Comparison of ENCODE assay signal across 25 cellular contexts in the genomic region with DNA sequence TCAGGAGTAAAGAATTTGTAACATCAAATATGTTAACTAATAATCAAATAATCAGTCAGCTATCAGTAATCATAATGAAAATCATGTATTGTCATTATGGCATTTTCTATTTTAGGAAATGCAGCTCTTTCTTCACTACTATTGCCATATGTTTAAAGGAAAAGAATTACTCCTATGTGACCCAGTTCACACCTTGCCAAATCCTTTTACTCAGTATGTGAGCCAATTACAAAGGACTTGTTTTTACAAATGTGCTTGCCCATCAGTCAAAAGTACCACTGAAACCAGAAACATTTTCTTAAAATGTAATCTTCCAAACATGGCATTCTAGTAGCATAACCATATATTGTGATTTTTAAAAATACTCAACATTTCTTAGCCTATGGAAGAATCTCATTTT.
"Had no signal": no experiment of that assay in that cellular context is flagged by ENCODE, and none has a peak within 500 bp of the region (broad histone marks: within the 10 kb centered on the region; RNA-seq: fewer than 3 reads in every experiment).

No MANE protein-coding gene starts in this region.

- H3K27ac Mint-ChIP-seq: activated CD8-positive, alpha-beta T cell treated with anti-CD3 and anti-CD28 coated beads, Interleukin-2, amount 10 ng/mL, durations not matched to agents 7 days and 5 days; activated naive CD4-positive, alpha-beta T cell treated with anti-CD3 and anti-CD28 coated beads, Interleukin-2, amount 10 ng/mL, durations not matched to agents 7 days and 5 days; activated naive CD8-positive, alpha-beta T cell treated with anti-CD3 and anti-CD28 coated beads for 36 hours; activated T-cell treated with anti-CD3 and anti-CD28 coated beads, Interleukin-2, amount 50 U/mL, for 24 hours; T-helper 1 cell treated with Interleukin-12 subunit alpha and Interleukin-12 subunit beta and Interleukin-4 antibody, amounts not matched to agents 30 μg/mL and 1 μg/mL, for 36 hours; WTC11 had no signal

- H3K36me3 ChIP-seq: breast epithelium had no signal

- H2AFZ ChIP-seq: PC-9 had no signal

- ATAC-seq: activated CD8-positive, alpha-beta T cell treated with anti-CD3 and anti-CD28 coated beads, Interleukin-2, amount 10 ng/mL, durations not matched to agents 7 days and 5 days; WTC11 had no signal

- H3K9me3 ChIP-seq: adrenal gland, breast epithelium had no signal

- H3K4me3 Mint-ChIP-seq: activated CD8-positive, alpha-beta T cell treated with anti-CD3 and anti-CD28 coated beads, Interleukin-2, amount 10 ng/mL, durations not matched to agents 7 days and 5 days; activated naive CD4-positive, alpha-beta T cell treated with anti-CD3 and anti-CD28 coated beads, Interleukin-2, amount 10 ng/mL, durations not matched to agents 7 days and 5 days; activated naive CD8-positive, alpha-beta T cell treated with anti-CD3 and anti-CD28 coated beads for 36 hours; activated T-cell treated with anti-CD3 and anti-CD28 coated beads, Interleukin-2, amount 50 U/mL, for 24 hours; T-helper 1 cell treated with Interleukin-12 subunit alpha and Interleukin-12 subunit beta and Interleukin-4 antibody, amounts not matched to agents 30 μg/mL and 1 μg/mL, for 36 hours; WTC11 had no signal

- DNase-seq: activated CD4-positive, alpha-beta T cell treated with anti-CD3 and anti-CD28 coated beads for 48 hours; activated CD4-positive, alpha-beta T cell treated with anti-CD3 and anti-CD28 coated beads, Interleukin-2, amount 50 U/mL, for 4 hours; activated CD4-positive, CD25-positive, alpha-beta regulatory T cell treated with anti-CD3 and anti-CD28 coated beads, Interleukin-2, amount 50 U/mL, for 72 hours; activated CD8-positive, alpha-beta memory T cell treated with anti-CD3 and anti-CD28 coated beads, Interleukin-2, amount 50 U/mL, for 48 hours; activated CD8-positive, alpha-beta T cell treated with anti-CD3 and anti-CD28 coated beads, Interleukin-2, amount 10 ng/mL, durations not matched to agents 7 days and 5 days; activated gamma-delta T cell; activated naive CD4-positive, alpha-beta T cell treated with anti-CD3 and anti-CD28 coated beads, Interleukin-2, amount 10 ng/mL, durations not matched to agents 7 days and 5 days; activated naive CD8-positive, alpha-beta T cell treated with anti-CD3 and anti-CD28 coated beads for 36 hours; activated T-cell treated with anti-CD3 and anti-CD28 coated beads, Interleukin-2, amount 50 U/mL, for 24 hours; adrenal gland; aorta; KG1; NCI-H1048; NCI-H187 treated with DMSO at 0.1 percent for 48 hours; NCI-H2081 treated with DMSO at 0.1 percent for 48 hours; NCI-H2227 treated with DMSO at 0.1 percent for 48 hours; NCI-H446 treated with DMSO at 0.1 percent for 48 hours; NCI-H524 treated with DMSO at 0.1 percent for 48 hours; NCI-H774; SHP77 treated with DMSO at 0.1 percent for 48 hours; T-helper 9 cell had no signal

- H3K4me1 ChIP-seq: breast epithelium had no signal

- H3K4me1 Mint-ChIP-seq: activated naive CD4-positive, alpha-beta T cell treated with anti-CD3 and anti-CD28 coated beads, Interleukin-2, amount 10 ng/mL, durations not matched to agents 7 days and 5 days had no signal

- H3K27ac ChIP-seq: breast epithelium had no signal

- H3K27me3 ChIP-seq: adrenal gland, breast epithelium had no signal

- H3K4me3 ChIP-seq: adrenal gland, breast epithelium, PC-9 had no signal

- H3K27me3 Mint-ChIP-seq: activated naive CD4-positive, alpha-beta T cell treated with anti-CD3 and anti-CD28 coated beads, Interleukin-2, amount 10 ng/mL, durations not matched to agents 7 days and 5 days; activated naive CD8-positive, alpha-beta T cell treated with anti-CD3 and anti-CD28 coated beads for 36 hours; activated T-cell treated with anti-CD3 and anti-CD28 coated beads, Interleukin-2, amount 50 U/mL, for 24 hours had no signal

- H3K36me3 Mint-ChIP-seq: WTC11 had no signal
